Comparison of ENCODE assay signal across 29 cellular contexts in the genomic region with DNA sequence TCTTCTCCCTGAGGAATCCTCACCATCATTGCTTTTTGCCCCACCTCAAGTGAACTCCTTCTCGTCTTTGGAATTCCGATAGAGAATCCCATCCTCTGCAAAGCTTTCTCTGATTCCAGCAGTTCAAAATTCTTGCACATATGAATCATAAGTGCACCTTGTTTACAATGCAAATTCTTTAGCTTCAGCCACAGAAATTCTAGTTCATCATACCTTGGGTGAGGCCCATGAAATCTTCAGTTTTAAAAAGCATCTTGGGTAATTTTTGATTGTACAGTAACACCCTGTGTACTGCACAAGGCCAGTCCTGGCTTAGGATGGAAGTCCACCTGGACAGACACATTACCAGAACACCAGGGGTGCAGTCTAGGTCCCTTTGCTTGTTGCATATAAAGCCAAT. TPM values are rescaled to one million over a fixed set of nuclear protein-coding genes. Genes with fewer than 3 reads are reported as not detected.
DNase-seq lines count a peak whose midpoint lies in the region; ATAC-seq, FAIRE-seq and TF ChIP-seq lines count a peak whose summit lies in the region.
"Had no signal": no experiment of that assay in that cellular context is flagged by ENCODE, and none has a peak within 500 bp of the region (broad histone marks: within the 10 kb centered on the region; RNA-seq: fewer than 3 reads in every experiment).

No MANE protein-coding gene starts in this region.

- no peak for ATAC-seq in GM19035 (IDR thresholded peaks at IDR 0.05; ENCODE audit: unreplicated experiment)
- ATAC-seq: activated T-cell treated with anti-CD3 and anti-CD28 coated beads, Interleukin-2, amount 50 U/mL, for 72 hours; effector memory CD8-positive, alpha-beta T cell had no signal

- DNase-seq in A172 (ENCODE audit: low spot score), result peak; percentile 77
- peak; percentile 1 for DNase-seq in H54 (ENCODE audit: insufficient read length, low spot score)
- peak; percentile 8 for DNase-seq in SW480 (ENCODE audit: low spot score)
- DNase-seq in hepatic stellate cell (ENCODE audit: low spot score), result peak; percentile 3
- DNase-seq in NCI-H526 treated with DMSO at 0.1 percent for 48 hours (lab: John Stamatoyannopoulos, UW), result no peak
- DNase-seq in NCI-H1092 treated with DMSO at 0.1 percent for 48 hours (lab: John Stamatoyannopoulos, UW), result no peak
- no peak for DNase-seq in NOMO-1 treated with dmso at 0.1 percent for 144 hours (lab: John Stamatoyannopoulos, UW; ENCODE audit: unreplicated experiment)
- DNase-seq: activated CD4-positive, alpha-beta T cell treated with anti-CD3 and anti-CD28 coated beads for 4 hours; activated naive CD4-positive, alpha-beta T cell treated with anti-CD3 and anti-CD28 coated beads, Interleukin-2, amount 10 ng/mL, durations not matched to agents 7 days and 5 days; activated T-cell treated with anti-CD3 and anti-CD28 coated beads, Interleukin-2, amount 50 U/mL, for 72 hours; anterior cingulate cortex; C1 segment of cervical spinal cord; effector memory CD8-positive, alpha-beta T cell; GDM1; left cardiac atrium; naive B cell; NCI-H187; NCI-H2227 treated with DMSO at 0.1 percent for 48 hours; NCI-H82; PC-9; stimulated activated CD4-positive, alpha-beta T cell treated with anti-CD3 and anti-CD28 coated beads, Interleukin-4, amount 100 ng/mL, for 4 hours; tibial artery had no signal

- no peak for TF ChIP-seq POLR2A in H54 (IDR thresholded peaks at IDR 0.05; ENCODE audit: low read depth, low read length)

- FAIRE-seq in H54 (lab: Jason Lieb, UNC), result no peak

RNA-seq across cellular contexts. Expression of a gene that starts 30.8 kb away (rescaled TPM):
- total RNA-seq in A172 (2014; rRNA removed; shearing (Covaris generic)), result not detected in 2 replicates
- total RNA-seq: A673; activated T-cell treated with anti-CD3 and anti-CD28 coated beads, Interleukin-2, amount 50 U/mL, for 72 hours; chondrocyte; esophagus muscularis mucosa; left cardiac atrium; omental fat pad; PC-9; right atrium auricular region; SK-MEL-5 had no signal

Comparison
In these comparisons a context has a peak if more than half of its experiments do, and no peak if none do; other contexts are left out.
1. DNase-seq: peak in A172 (single experiment), H54 (single experiment), SW480 (single experiment) and hepatic stellate cell (single experiment); none in NCI-H526 treated with DMSO at 0.1 percent for 48 hours (single experiment), NCI-H1092 treated with DMSO at 0.1 percent for 48 hours (single experiment) and NOMO-1 treated with dmso at 0.1 percent for 144 hours (single experiment).